35 cellular contexts compared by ENCODE assay signal in genomic region chr1:77546890-77547289, GRCh38.
"Had no signal": no experiment of that assay in that cellular context is flagged by ENCODE, and none has a peak within 500 bp of the region (broad histone marks: within the 10 kb centered on the region; RNA-seq: fewer than 3 reads in every experiment).

No MANE protein-coding gene starts in this region.

- H3K27ac Mint-ChIP-seq: activated CD4-positive, alpha-beta memory T cell treated with anti-CD3 and anti-CD28 coated beads, Interleukin-2, amount 10 ng/mL, durations not matched to agents 7 days and 5 days; activated CD8-positive, alpha-beta memory T cell treated with anti-CD3 and anti-CD28 coated beads, Interleukin-2, amount 10 ng/mL, durations not matched to agents 7 days and 5 days; activated naive CD4-positive, alpha-beta T cell treated with anti-CD3 and anti-CD28 coated beads, Interleukin-2, amount 10 ng/mL, durations not matched to agents 7 days and 5 days; activated naive CD8-positive, alpha-beta T cell treated with anti-CD3 and anti-CD28 coated beads, Interleukin-2, amount 10 ng/mL, durations not matched to agents 7 days and 5 days had no signal

- H3K36me3 ChIP-seq: breast epithelium, MG63, WERI-Rb-1 had no signal

- H3K4me2 ChIP-seq: PC-9 had no signal

- H3K27me3 Mint-ChIP-seq: activated naive CD4-positive, alpha-beta T cell treated with anti-CD3 and anti-CD28 coated beads, Interleukin-2, amount 10 ng/mL, durations not matched to agents 7 days and 5 days; activated naive CD8-positive, alpha-beta T cell treated with anti-CD3 and anti-CD28 coated beads, Interleukin-2, amount 10 ng/mL, durations not matched to agents 7 days and 5 days had no signal

- H3K4me3 Mint-ChIP-seq: activated CD4-positive, alpha-beta memory T cell treated with anti-CD3 and anti-CD28 coated beads, Interleukin-2, amount 10 ng/mL, durations not matched to agents 7 days and 5 days; activated CD8-positive, alpha-beta memory T cell treated with anti-CD3 and anti-CD28 coated beads, Interleukin-2, amount 10 ng/mL, durations not matched to agents 7 days and 5 days; activated naive CD4-positive, alpha-beta T cell treated with anti-CD3 and anti-CD28 coated beads, Interleukin-2, amount 10 ng/mL, durations not matched to agents 7 days and 5 days; activated naive CD8-positive, alpha-beta T cell treated with anti-CD3 and anti-CD28 coated beads, Interleukin-2, amount 10 ng/mL, durations not matched to agents 7 days and 5 days had no signal

- H3K27ac ChIP-seq: body of pancreas, breast epithelium, PC-9, RWPE1, WERI-Rb-1 had no signal

- ATAC-seq: activated CD8-positive, alpha-beta memory T cell treated with anti-CD3 and anti-CD28 coated beads, Interleukin-2, amount 10 ng/mL, durations not matched to agents 7 days and 5 days; body of pancreas; Right ventricle myocardium inferior; SK-N-SH treated with all-trans-retinoic acid at 6 μM for 48 hours had no signal

- H3K27me3 ChIP-seq: body of pancreas, breast epithelium, MG63 had no signal

- H3K9me3 Mint-ChIP-seq: activated CD4-positive, alpha-beta memory T cell treated with anti-CD3 and anti-CD28 coated beads, Interleukin-2, amount 10 ng/mL, durations not matched to agents 7 days and 5 days; activated naive CD4-positive, alpha-beta T cell treated with anti-CD3 and anti-CD28 coated beads, Interleukin-2, amount 10 ng/mL, durations not matched to agents 7 days and 5 days; activated naive CD8-positive, alpha-beta T cell treated with anti-CD3 and anti-CD28 coated beads, Interleukin-2, amount 10 ng/mL, durations not matched to agents 7 days and 5 days had no signal

- H3K4me3 ChIP-seq: body of pancreas, breast epithelium, MG63, PC-9 had no signal

- H3K4me1 ChIP-seq: body of pancreas, breast epithelium had no signal

- H2AFZ ChIP-seq: PC-9 had no signal

- H3K9me3 ChIP-seq: body of pancreas, breast epithelium, MG63 had no signal

- H3K4me1 Mint-ChIP-seq: activated CD4-positive, alpha-beta memory T cell treated with anti-CD3 and anti-CD28 coated beads, Interleukin-2, amount 10 ng/mL, durations not matched to agents 7 days and 5 days; activated CD8-positive, alpha-beta memory T cell treated with anti-CD3 and anti-CD28 coated beads, Interleukin-2, amount 10 ng/mL, durations not matched to agents 7 days and 5 days; activated naive CD4-positive, alpha-beta T cell treated with anti-CD3 and anti-CD28 coated beads, Interleukin-2, amount 10 ng/mL, durations not matched to agents 7 days and 5 days; activated naive CD8-positive, alpha-beta T cell treated with anti-CD3 and anti-CD28 coated beads, Interleukin-2, amount 10 ng/mL, durations not matched to agents 7 days and 5 days had no signal

- DNase-seq: activated CD4-positive, alpha-beta memory T cell treated with anti-CD3 and anti-CD28 coated beads, Interleukin-2, amount 10 ng/mL, durations not matched to agents 7 days and 5 days; activated CD4-positive, alpha-beta T cell treated with anti-CD3 and anti-CD28 coated beads for 1 hour; activated CD4-positive, alpha-beta T cell treated with anti-CD3 and anti-CD28 coated beads for 48 hours; activated CD4-positive, CD25-positive, alpha-beta regulatory T cell; activated CD8-positive, alpha-beta memory T cell treated with anti-CD3 and anti-CD28 coated beads for 24 hours; activated CD8-positive, alpha-beta memory T cell treated with anti-CD3 and anti-CD28 coated beads, Interleukin-2, amount 10 ng/mL, durations not matched to agents 7 days and 5 days; activated CD8-positive, alpha-beta memory T cell treated with anti-CD3 and anti-CD28 coated beads, Interleukin-2, amount 50 U/mL, for 48 hours; activated effector memory CD4-positive, alpha-beta T cell treated with Interleukin-2 at 50 U/mL for 16 hours; activated naive CD4-positive, alpha-beta T cell treated with anti-CD3 and anti-CD28 coated beads, Interleukin-2, amount 10 ng/mL, durations not matched to agents 7 days and 5 days; activated naive CD8-positive, alpha-beta T cell treated with anti-CD3 and anti-CD28 coated beads, Interleukin-2, amount 10 ng/mL, durations not matched to agents 7 days and 5 days; activated T-cell treated with anti-CD3 and anti-CD28 coated beads, Interleukin-2, amount 50 U/mL, for 48 hours; amygdala; body of pancreas; caudate nucleus; Kasumi-1; KG1; MG63; NCI-H1048; NCI-H1436 treated with DMSO at 0.1 percent for 48 hours; NCI-H1694 treated with DMSO at 0.1 percent for 48 hours; NCI-H2029; NCI-H345; NCI-H510A; NCI-H526; NCI-H748 treated with DMSO at 0.1 percent for 48 hours; NK-92 treated with Interleukin-12 subunit alpha and Interleukin-12 subunit beta, amount 100 ng/mL, for 24 hours; PC-9; SIG-M5; SW 1271; T1000; WERI-Rb-1 had no signal

- H3K36me3 Mint-ChIP-seq: activated CD8-positive, alpha-beta memory T cell treated with anti-CD3 and anti-CD28 coated beads, Interleukin-2, amount 10 ng/mL, durations not matched to agents 7 days and 5 days; activated naive CD4-positive, alpha-beta T cell treated with anti-CD3 and anti-CD28 coated beads, Interleukin-2, amount 10 ng/mL, durations not matched to agents 7 days and 5 days; activated naive CD8-positive, alpha-beta T cell treated with anti-CD3 and anti-CD28 coated beads, Interleukin-2, amount 10 ng/mL, durations not matched to agents 7 days and 5 days had no signal
